Comparison of ENCODE assay signal across 1 cellular context in genomic region chr2:108403494-108403893, GRCh38.
TF ChIP-seq lines count a peak whose summit lies in the region.

No MANE protein-coding gene starts in this region.

TF ChIP-seq in SK-N-SH treated with all-trans-retinoic acid at 6 μM for 48 hours, 23 proteins besides CTCF, POLR2A, EP300 and RAD21 (continued from another document):
- no peak for TF ChIP-seq PATZ1 (CRISPR knock-in tag; IDR thresholded peaks at IDR 0.05; ENCODE audit: borderline replicate concordance)
